In genomic region chr1:23422955-23423354, GRCh38 we compare ENCODE assay signal across 8 cellular contexts. TPM values are rescaled to one million over a fixed set of nuclear protein-coding genes. Genes with fewer than 3 reads are reported as not detected.
DNase-seq lines count a peak whose midpoint lies in the region; ATAC-seq and TF ChIP-seq lines count a peak whose summit lies in the region.

No MANE protein-coding gene starts in this region.

- TF ChIP-seq CTCF in Caco-2 (IDR thresholded peaks at IDR 0.05; ENCODE audit: insufficient read depth in 1 of 2, low read depth in 1 of 2, low read length in 1 of 2, severe bottlenecking in 1 of 2, unreplicated experiment in 1 of 2) (no peak), right atrium auricular region (IDR thresholded peaks at IDR 0.05) (no peak)

- CTCF ChIA-PET in Caco-2 (lab: Charles Lee): no interaction called here

- DNase-seq in Caco-2 (no peak), right atrium auricular region (ENCODE audit: low spot score) (no peak), sciatic nerve (ENCODE audit: low spot score) (no peak), NCI-H1417 (lab: John Stamatoyannopoulos, UW) (no peak), activated gamma-delta T cell treated with Interleukin-2 at 50 U/mL for 16 hours (no peak)
- no peak for DNase-seq in activated T-cell treated with anti-CD3 and anti-CD28 coated beads, Interleukin-2, amount 50 U/mL, for 72 hours

- H3K4me1 ChIP-seq in Caco-2 (peaks cover 7% of the 10 kb centered on the region), right atrium auricular region (peaks cover 0 to 44% of the 10 kb centered on the region in 2 donors)

- BruUV-seq in Caco-2 (replicated peaks; lab: Mats Ljungman, UMichigan): no TSS peak

- no peaks in the 10 kb centered on the region for H3K9me3 Mint-ChIP-seq in Caco-2 (ENCODE audit: unreplicated experiment)
- H3K9me3 Mint-ChIP-seq in activated T-cell treated with anti-CD3 and anti-CD28 coated beads, Interleukin-2, amount 50 U/mL, for 72 hours: no peaks in the 10 kb centered on the region

- POLR2A ChIA-PET in Caco-2 (lab: Charles Lee): interaction anchor here (1.4 kb wide), 1 partner anchor 79 kb away, joined by 4 read pairs; the partner anchor contains the start of gene HNRNPR

- H3K4me3 ChIP-seq in Caco-2 (ENCODE audit: low read depth, low read length): no peak overlapping the region; the same call in 1 of the 2 replicates
- H3K4me3 ChIP-seq in right atrium auricular region: peak overlapping the region in 1 of 2 donors; percentile 16

- peaks cover 18% of the 10 kb centered on the region for H3K36me3 Mint-ChIP-seq in Caco-2 (ENCODE audit: insufficient read depth, unreplicated experiment)
- H3K36me3 Mint-ChIP-seq in activated T-cell treated with anti-CD3 and anti-CD28 coated beads, Interleukin-2, amount 50 U/mL, for 72 hours (ENCODE audit: insufficient read depth in 2 of 2): peaks cover 0 to 2% of the 10 kb centered on the region in 2 donors

- intact Hi-C loops in Caco-2 (cut with micrococcal nuclease; ENCODE audit: unreplicated experiment): no loop called here
- intact Hi-C loops in sciatic nerve (cut with DNase I): no loop called here

- peak overlapping the region; percentile 53 for H3K27ac Mint-ChIP-seq in Caco-2 (ENCODE audit: unreplicated experiment)
- H3K27ac Mint-ChIP-seq in activated T-cell treated with anti-CD3 and anti-CD28 coated beads, Interleukin-2, amount 50 U/mL, for 72 hours: no peak overlapping the region

- H3K4me1 Mint-ChIP-seq in Caco-2 (ENCODE audit: low read depth, unreplicated experiment): peaks cover 7% of the 10 kb centered on the region
- H3K4me1 Mint-ChIP-seq in activated T-cell treated with anti-CD3 and anti-CD28 coated beads, Interleukin-2, amount 50 U/mL, for 72 hours (ENCODE audit: low read depth): peaks cover 20% of the 10 kb centered on the region

- no peaks in the 10 kb centered on the region for H3K27me3 Mint-ChIP-seq in Caco-2 (ENCODE audit: insufficient read depth, unreplicated experiment)
- peaks cover 21% of the 10 kb centered on the region for H3K27me3 Mint-ChIP-seq in activated T-cell treated with anti-CD3 and anti-CD28 coated beads, Interleukin-2, amount 50 U/mL, for 72 hours (ENCODE audit: low read depth)

- peak overlapping the region; percentile 87 for H3K4me3 Mint-ChIP-seq in Caco-2 (ENCODE audit: unreplicated experiment)
- peak overlapping the region; percentile 61 to 79 for H3K4me3 Mint-ChIP-seq in activated T-cell treated with anti-CD3 and anti-CD28 coated beads, Interleukin-2, amount 50 U/mL, for 72 hours

- ATAC-seq in activated T-cell treated with anti-CD3 and anti-CD28 coated beads, Interleukin-2, amount 50 U/mL, for 72 hours (replicated peaks in 1 of 2): no peak
- ATAC-seq in sciatic nerve (peak; percentile 42), HG02884 (IDR thresholded peaks at IDR 0.05; ENCODE audit: unreplicated experiment) (no peak), HG03045 (IDR thresholded peaks at IDR 0.05; ENCODE audit: unreplicated experiment) (no peak)

- H3K27me3 ChIP-seq in Caco-2 (replicated peaks; ENCODE audit: control insufficient read depth, insufficient read depth, low read length) (no peaks in the 10 kb centered on the region), right atrium auricular region (no peaks in the 10 kb centered on the region)

- no peaks in the 10 kb centered on the region for H3K36me3 ChIP-seq in Caco-2 (ENCODE audit: control insufficient read depth, insufficient read depth, low read length)
- no peaks in the 10 kb centered on the region for H3K36me3 ChIP-seq in right atrium auricular region

- H3K27ac ChIP-seq in right atrium auricular region: peak overlapping the region; percentile 86 to 89

- H3K9me3 ChIP-seq in Caco-2 (no peaks in the 10 kb centered on the region), right atrium auricular region (no peaks in the 10 kb centered on the region)

RNA-seq across cellular contexts. Expression of gene TCEA3, which starts 1.6 kb away (rescaled TPM):
- 14.6 and 15.8 TPM in 2 replicates for total RNA-seq in Caco-2 (2022)
- total RNA-seq in activated T-cell treated with anti-CD3 and anti-CD28 coated beads, Interleukin-2, amount 50 U/mL, for 72 hours: 1 to 10 TPM; 4.7 to 6.1 TPM
- total RNA-seq in right atrium auricular region: 10 to 100 TPM; 24.4 to 40.1 TPM
- 48.4 TPM for total RNA-seq in sciatic nerve

RNA-seq across cellular contexts. Expression of gene ZNF436, which starts 53.3 kb away (rescaled TPM):
- total RNA-seq in Caco-2 (2022): 6.0 and 6.1 TPM in 2 replicates
- total RNA-seq in activated T-cell treated with anti-CD3 and anti-CD28 coated beads, Interleukin-2, amount 50 U/mL, for 72 hours: 1 to 10 TPM; 8.7 to 8.8 TPM
- 1 to 10 TPM; 7.9 to 10.0 TPM for total RNA-seq in right atrium auricular region
- total RNA-seq in sciatic nerve: 29.5 TPM
